20 cellular contexts compared by ENCODE assay signal in genomic region chr4:109441858-109442480, GRCh38. TPM values are rescaled to one million over a fixed set of nuclear protein-coding genes. Genes with fewer than 3 reads are reported as not detected.
A peak's percentile ranks its signal among the peaks of the same experiment; 100 is the strongest.
DNase-seq lines count a peak whose midpoint lies in the region; ATAC-seq and TF ChIP-seq lines count a peak whose summit lies in the region.
"Had no signal": no experiment of that assay in that cellular context is flagged by ENCODE, and none has a peak within 500 bp of the region (broad histone marks: within the 10 kb centered on the region; RNA-seq: fewer than 3 reads in every experiment).

No MANE protein-coding gene starts in this region.

- intact Hi-C loops in right cardiac atrium (cut with DNase I) = no loop called here
- intact Hi-C loops in Right ventricle myocardium superior (cut with DNase I) = no loop called here

- CTCF ChIA-PET in activated CD8-positive, alpha-beta memory T cell treated with anti-CD3 and anti-CD28 coated beads, Interleukin-2, amount 10 ng/mL, durations not matched to agents 7 days and 5 days (lab: Charles Lee) = interaction anchor here (1.3 kb wide), 1 partner anchor 9 kb away, joined by 7 read pairs; the partner anchor contains the start of gene SEC24B

- H3K36me3 ChIP-seq in urinary bladder (ENCODE audit: insufficient read depth) = peaks cover 2% of the 10 kb centered on the region
- H3K36me3 ChIP-seq: sigmoid colon had no signal

- TF ChIP-seq CTCF in fibroblast of mammary gland (conservative IDR thresholded peaks at IDR 0.05; ENCODE audit: control insufficient read depth, insufficient read depth, low read depth, low read length) = no peak

- H3K36me3 Mint-ChIP-seq in activated naive CD8-positive, alpha-beta T cell treated with anti-CD3 and anti-CD28 coated beads, Interleukin-2, amount 50 U/mL, for 24 hours (ENCODE audit: low read depth) = peaks cover 15% of the 10 kb centered on the region
- peaks cover 21% of the 10 kb centered on the region for H3K36me3 Mint-ChIP-seq in activated CD8-positive, alpha-beta memory T cell treated with anti-CD3 and anti-CD28 coated beads, Interleukin-2, amount 10 ng/mL, durations not matched to agents 7 days and 5 days

- H3K27ac Mint-ChIP-seq in activated naive CD8-positive, alpha-beta T cell treated with anti-CD3 and anti-CD28 coated beads, Interleukin-2, amount 50 U/mL, for 24 hours = peak overlapping the region; percentile 47
- H3K27ac Mint-ChIP-seq in activated CD8-positive, alpha-beta memory T cell treated with anti-CD3 and anti-CD28 coated beads, Interleukin-2, amount 10 ng/mL, durations not matched to agents 7 days and 5 days = no peak overlapping the region

- H3K4me3 ChIP-seq in right cardiac atrium (ENCODE audit: low read length) (no peak overlapping the region), fibroblast of mammary gland (ENCODE audit: control insufficient read depth, low read depth, low read length) (no peak overlapping the region), urinary bladder (ENCODE audit: low read depth, low read length) (no peak overlapping the region)
- H3K4me3 ChIP-seq: sigmoid colon, upper lobe of left lung had no signal

- H3K27me3 Mint-ChIP-seq in activated naive CD8-positive, alpha-beta T cell treated with anti-CD3 and anti-CD28 coated beads, Interleukin-2, amount 50 U/mL, for 24 hours = no peaks in the 10 kb centered on the region
- H3K27me3 Mint-ChIP-seq in activated CD8-positive, alpha-beta memory T cell treated with anti-CD3 and anti-CD28 coated beads, Interleukin-2, amount 10 ng/mL, durations not matched to agents 7 days and 5 days = no peaks in the 10 kb centered on the region
- H3K27me3 Mint-ChIP-seq: CD4-positive, alpha-beta memory T cell had no signal

- no peaks in the 10 kb centered on the region for H3K9me3 Mint-ChIP-seq in activated naive CD8-positive, alpha-beta T cell treated with anti-CD3 and anti-CD28 coated beads, Interleukin-2, amount 50 U/mL, for 24 hours
- no peaks in the 10 kb centered on the region for H3K9me3 Mint-ChIP-seq in activated CD8-positive, alpha-beta memory T cell treated with anti-CD3 and anti-CD28 coated beads, Interleukin-2, amount 10 ng/mL, durations not matched to agents 7 days and 5 days (ENCODE audit: low read depth)

- peaks cover 71% of the 10 kb centered on the region for H3K4me1 Mint-ChIP-seq in activated naive CD8-positive, alpha-beta T cell treated with anti-CD3 and anti-CD28 coated beads, Interleukin-2, amount 50 U/mL, for 24 hours
- H3K4me1 Mint-ChIP-seq in activated CD8-positive, alpha-beta memory T cell treated with anti-CD3 and anti-CD28 coated beads, Interleukin-2, amount 10 ng/mL, durations not matched to agents 7 days and 5 days = peaks cover 41% of the 10 kb centered on the region

- H3K27ac ChIP-seq in right cardiac atrium (ENCODE audit: low read length) (peak overlapping the region; percentile 21), urinary bladder (ENCODE audit: low read depth) (peak overlapping the region; percentile 72)

- ATAC-seq in right cardiac atrium = no peak
- ATAC-seq in Right ventricle myocardium superior (ENCODE audit: poor library complexity) = no peak
- no peak for ATAC-seq in activated naive CD8-positive, alpha-beta T cell treated with anti-CD3 and anti-CD28 coated beads, Interleukin-2, amount 50 U/mL, for 24 hours
- ATAC-seq in HG03045 (IDR thresholded peaks at IDR 0.05; ENCODE audit: unreplicated experiment) = no peak
- ATAC-seq in activated CD8-positive, alpha-beta memory T cell treated with anti-CD3 and anti-CD28 coated beads, Interleukin-2, amount 10 ng/mL, durations not matched to agents 7 days and 5 days = no peak

- DNase-seq in right cardiac atrium (no peak), Right ventricle myocardium superior (no peak), fibroblast of mammary gland (ENCODE audit: low read depth) (peak; percentile 17), midbrain (lab: John Stamatoyannopoulos, UW) (no peak)
- no peak for DNase-seq in activated naive CD8-positive, alpha-beta T cell treated with anti-CD3 and anti-CD28 coated beads, Interleukin-2, amount 50 U/mL, for 24 hours
- DNase-seq in activated CD8-positive, alpha-beta memory T cell treated with anti-CD3 and anti-CD28 coated beads, Interleukin-2, amount 10 ng/mL, durations not matched to agents 7 days and 5 days = no peak
- DNase-seq: activated CD4-positive, alpha-beta T cell treated with anti-CD3 and anti-CD28 coated beads for 4 hours; activated T-cell treated with anti-CD3 and anti-CD28 coated beads for 4 hours; CD4-positive, alpha-beta memory T cell; cortex of kidney; DMS79 treated with DMSO at 0.1 percent for 48 hours; NCI-H1048; NCI-H2171; SIG-M5; sigmoid colon; stimulated activated CD4-positive, alpha-beta T cell treated with anti-CD3 and anti-CD28 coated beads, Interleukin-4, amount 100 ng/mL, for 4 hours; T-helper 9 cell; upper lobe of left lung had no signal

- 95% methylated on average over 2 of the region's 2 CpGs for WGBS in right cardiac atrium
- WGBS in urinary bladder = 83% methylated on average over 2 of the region's 2 CpGs

- peaks cover 4% of the 10 kb centered on the region for H3K4me1 ChIP-seq in right cardiac atrium (ENCODE audit: control insufficient read depth, insufficient read depth, low read length)
- H3K4me1 ChIP-seq in urinary bladder (ENCODE audit: insufficient read depth) = peaks cover 2% of the 10 kb centered on the region

- no peaks in the 10 kb centered on the region for H3K27me3 ChIP-seq in right cardiac atrium (ENCODE audit: control insufficient read depth, insufficient read depth)
- H3K27me3 ChIP-seq: sigmoid colon, upper lobe of left lung had no signal

- peaks cover 2% of the 10 kb centered on the region for H3K9me3 ChIP-seq in right cardiac atrium (ENCODE audit: control insufficient read depth, low read length)
- H3K9me3 ChIP-seq: sigmoid colon, upper lobe of left lung had no signal

- H3K4me3 Mint-ChIP-seq in activated naive CD8-positive, alpha-beta T cell treated with anti-CD3 and anti-CD28 coated beads, Interleukin-2, amount 50 U/mL, for 24 hours = no peak overlapping the region
- H3K4me3 Mint-ChIP-seq in activated CD8-positive, alpha-beta memory T cell treated with anti-CD3 and anti-CD28 coated beads, Interleukin-2, amount 10 ng/mL, durations not matched to agents 7 days and 5 days = no peak overlapping the region

RNA-seq across cellular contexts. Expression of gene SEC24B, which starts 8.4 kb away (rescaled TPM):
- total RNA-seq in right cardiac atrium = 10 to 100 TPM; 26.6 to 34.3 (median 28.2) TPM
- polyA plus RNA-seq in right cardiac atrium = 9.4 TPM
- 24.1 TPM for total RNA-seq in Right ventricle myocardium superior
- 37.8 TPM for total RNA-seq in urinary bladder
- 19.8 TPM for polyA plus RNA-seq in urinary bladder
- 10 to 100 TPM; 22.0 to 25.9 TPM for total RNA-seq in activated CD8-positive, alpha-beta memory T cell treated with anti-CD3 and anti-CD28 coated beads, Interleukin-2, amount 10 ng/mL, durations not matched to agents 7 days and 5 days
